Comparison of ENCODE assay signal across 1 cellular context in the genomic region with DNA sequence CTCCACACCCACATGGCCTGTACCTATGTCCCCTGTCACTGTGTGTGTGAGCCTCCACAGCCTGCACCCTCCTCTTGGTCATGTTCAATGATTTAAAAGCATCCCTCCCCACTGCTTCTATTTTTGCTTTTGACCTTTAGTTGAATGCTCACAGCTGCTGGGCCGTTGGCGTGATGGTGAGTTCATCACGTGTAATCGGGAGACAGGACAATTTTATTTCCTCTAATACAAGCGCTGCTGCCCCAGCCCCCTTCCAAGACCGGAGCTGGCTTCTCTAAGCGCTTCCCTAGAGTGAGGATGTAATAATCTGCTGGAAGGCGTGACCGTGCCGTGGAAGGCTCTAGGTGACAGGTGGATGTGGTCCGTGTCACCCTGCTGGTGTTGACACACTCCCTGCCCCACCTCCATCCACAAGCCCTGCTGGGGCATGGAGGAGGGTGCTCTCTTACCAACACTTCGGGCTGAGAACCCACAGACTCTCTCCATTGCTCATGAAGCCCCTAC.
TF ChIP-seq lines count a peak whose summit lies in the region.

No MANE protein-coding gene starts in this region.

TF ChIP-seq in HepG2, 621 proteins besides CTCF, POLR2A, EP300 and RAD21:
- TF ChIP-seq FOXA1 (IDR thresholded peaks at IDR 0.05) (no peak), FOXA1 (CRISPR knock-in tag; IDR thresholded peaks at IDR 0.05) (peak; percentile 10; the same call in 1 of the 2 replicates), ZMYM2 (CRISPR knock-in tag; IDR thresholded peaks at IDR 0.05) (no peak)
